In genomic region chr15:98089352-98089751, GRCh38 we compare ENCODE assay signal across 5 cellular contexts.
DNase-seq lines count a peak whose midpoint lies in the region; ATAC-seq, FAIRE-seq and TF ChIP-seq lines count a peak whose summit lies in the region.
"Not testable (repeated sequence)": the region's sequence is repeated elsewhere in the genome, so short reads cannot be mapped to it uniquely, and the experiment has no call there.

No MANE protein-coding gene starts in this region.

- H3K36me3 ChIP-seq in Panc1 (ENCODE audit: control insufficient read depth, insufficient read depth, low read length); H1 (ENCODE audit: control insufficient read depth in 2 of 4, insufficient read depth in 4 of 4, low read length in 3 of 4); left lung; gastrocnemius medialis: not testable (repeated sequence)

- H3K27me3 ChIP-seq in Panc1 (ENCODE audit: control insufficient read depth, insufficient read depth, low read length); H1 (replicated peaks in 1 of 4; ENCODE audit: control insufficient read depth in 3 of 4, extremely low read depth in 1 of 4, insufficient read depth in 3 of 4, low read length in 3 of 4); left lung; gastrocnemius medialis: not testable (repeated sequence)

- not testable (repeated sequence) for H3K79me2 ChIP-seq in H1 (ENCODE audit: control insufficient read depth in 1 of 2, insufficient read depth in 2 of 2, low read length in 2 of 2)

- not testable (repeated sequence) for H2BK120ac ChIP-seq in H1 (replicated peaks; ENCODE audit: low read depth, low read length)

- H2BK20ac ChIP-seq in H1 (ENCODE audit: low read length), result not testable (repeated sequence)

- H3K4me2 ChIP-seq in H1 (ENCODE audit: insufficient read depth in 1 of 2, low read depth in 2 of 2, low read length in 2 of 2), result not testable (repeated sequence)

- not testable (repeated sequence) for H3K4ac ChIP-seq in H1 (replicated peaks; ENCODE audit: insufficient read length, low read depth, low read length)

- not testable (repeated sequence) for H2AFZ ChIP-seq in H1 (ENCODE audit: low read length)

- H4K5ac ChIP-seq in H1 (ENCODE audit: insufficient read length, low read depth, low read length), result not testable (repeated sequence)

- TF ChIP-seq CTCF in Panc1 (IDR thresholded peaks at IDR 0.05); H1 (IDR thresholded peaks at IDR 0.05; ENCODE audit: control extremely low read depth in 1 of 3, insufficient read depth in 1 of 3, low read depth in 1 of 3, low read length in 3 of 3); left lung (IDR thresholded peaks at IDR 0.05); gastrocnemius medialis (IDR thresholded peaks at IDR 0.05 in 4 of 5, conservative IDR thresholded peaks at IDR 0.05 in 1 of 5): not testable (repeated sequence)

- not testable (repeated sequence) for BruUV-seq in Panc1 (replicated peaks; lab: Mats Ljungman, UMichigan)

- not testable (repeated sequence) for DNase-seq in Panc1 (ENCODE audit: low read depth, low spot score); H1 (ENCODE audit: low read depth in 1 of 2, low spot score in 2 of 2); left lung; gastrocnemius medialis

- not testable (repeated sequence) for H3K18ac ChIP-seq in H1 (ENCODE audit: extremely low read depth, low read length)

- H2BK15ac ChIP-seq in H1 (ENCODE audit: low read length), result not testable (repeated sequence)

- not testable (repeated sequence) for H3K14ac ChIP-seq in H1 (ENCODE audit: insufficient read length)

- not testable (repeated sequence) for TF ChIP-seq POLR2A in H1 (IDR thresholded peaks at IDR 0.05; ENCODE audit: control extremely low read depth in 1 of 2, low read depth in 2 of 2, low read length in 2 of 2); gastrocnemius medialis (IDR thresholded peaks at IDR 0.05)

- not testable (repeated sequence) for H3K4me1 ChIP-seq in Panc1 (ENCODE audit: control insufficient read depth, insufficient read depth, low read length); H1 (replicated peaks in 1 of 4; ENCODE audit: control insufficient read depth in 3 of 4, insufficient read depth in 4 of 4, low read length in 3 of 4); left lung; gastrocnemius medialis

- not testable (repeated sequence) for H3K23me2 ChIP-seq in H1 (ENCODE audit: low read depth, low read length)

- POLR2A ChIA-PET in Panc1 (lab: Charles Lee); H1 (lab: Charles Lee; ENCODE audit: partially characterized antibody): not testable (repeated sequence)

- not testable (repeated sequence) for TF ChIP-seq RAD21 in H1 (IDR thresholded peaks at IDR 0.05 in 1 of 2, conservative IDR thresholded peaks at IDR 0.05 in 1 of 2; ENCODE audit: low read depth in 2 of 2, low read length in 2 of 2)

- 97% methylated on average over 3 of the region's 9 CpGs; no CpG with 5 or more reads in 1 of the 2 experiments for WGBS in H1 (ENCODE audit: extremely low coverage in 1 of 2, insufficient coverage in 1 of 2, insufficient read length in 1 of 2, insufficient replicate concordance in 2 of 2, low coverage in 1 of 2, low lambda C conversion rate in 2 of 2, missing lambda C conversion rate in 1 of 2), 2 experiments

- not testable (repeated sequence) for H3K4me3 ChIP-seq in Panc1 (ENCODE audit: low read depth in 2 of 2, low read length in 2 of 2); H1 (ENCODE audit: extremely low read depth in 1 of 4, insufficient read depth in 2 of 4, low read depth in 3 of 4, low read length in 4 of 4); left lung; gastrocnemius medialis

- ATAC-seq in Panc1 (peak; percentile 62; the same call in 1 of the 2 replicates), left lung (peak; percentile 45), gastrocnemius medialis (peak; percentile 69 to 90)

- intact Hi-C loops in Panc1 (cut with micrococcal nuclease; ENCODE audit: unreplicated experiment) (loop anchor here (5.0 kb wide), 1 partner anchor 333 kb away; no protein-coding TSS in a partner anchor), left lung (cut with DNase I) (loop anchor here in 1 of 2 donors (10.0 kb wide), 1 partner anchor 185 kb away; no protein-coding TSS in a partner anchor)
- intact Hi-C loops in gastrocnemius medialis (cut with DNase I; ENCODE audit: low total_unique reads), result not testable (repeated sequence)

- H4K91ac ChIP-seq in H1 (replicated peaks; ENCODE audit: insufficient read length, low read length), result not testable (repeated sequence)

- FAIRE-seq in G401.6 (lab: Jason Lieb, UNC) (peak; percentile 92), H1 (lab: Jason Lieb, UNC) (peak; percentile 36)

- not testable (repeated sequence) for H3K27ac ChIP-seq in Panc1 (ENCODE audit: low read length); H1 (ENCODE audit: low read depth, low read length); left lung; gastrocnemius medialis

- H3K9ac ChIP-seq in H1 (replicated peaks in 1 of 4; ENCODE audit: extremely low read depth in 1 of 4, low read depth in 3 of 4, low read length in 3 of 4), result not testable (repeated sequence)

- H3K56ac ChIP-seq in H1 (replicated peaks; ENCODE audit: insufficient read length, low read depth, low read length), result not testable (repeated sequence)

- H4K8ac ChIP-seq in H1 (ENCODE audit: extremely low read depth, insufficient read depth, low read length), result not testable (repeated sequence)

- CTCF ChIA-PET in Panc1 (lab: Charles Lee), result not testable (repeated sequence)
- CTCF ChIA-PET in H1 (lab: Charles Lee; ENCODE audit: partially characterized antibody), result interaction anchor here (1.1 kb wide), 1 partner anchor 9 kb away, joined by 3 read pairs; no protein-coding TSS in a partner anchor

- H3K23ac ChIP-seq in H1 (ENCODE audit: insufficient read length), result not testable (repeated sequence)

- H2AK5ac ChIP-seq in H1 (ENCODE audit: low read depth, low read length), result not testable (repeated sequence)

- not testable (repeated sequence) for H3K9me3 ChIP-seq in Panc1 (ENCODE audit: control insufficient read depth, insufficient read depth, low read depth, low read length); H1 (ENCODE audit: insufficient read depth in 2 of 2, low read depth in 1 of 2, low read length in 1 of 2); left lung; gastrocnemius medialis

- H4K20me1 ChIP-seq in H1 (replicated peaks in 1 of 2; ENCODE audit: control insufficient read depth in 1 of 2, insufficient read depth in 2 of 2, low read length in 2 of 2), result not testable (repeated sequence)

- H2BK12ac ChIP-seq in H1 (ENCODE audit: low read depth, low read length), result not testable (repeated sequence)

- in situ Hi-C loops in Panc1 (cut with HindIII; ENCODE audit: low pct_unique_long_range_greater_than_20kb, low sequenced_read_pairs), result not testable (repeated sequence)
- in situ Hi-C loops in gastrocnemius medialis (cut with MboI; ENCODE audit: low sequenced_read_pairs in 4 of 4), result loop anchor here in 2 of 4 donors (10.0 kb wide), 2 partner anchors 175 to 185 kb away; no protein-coding TSS in a partner anchor

- H2BK5ac ChIP-seq in H1 (ENCODE audit: low read depth, low read length), result not testable (repeated sequence)

- TF ChIP-seq EP300 in H1 (IDR thresholded peaks at IDR 0.05; ENCODE audit: borderline replicate concordance in 1 of 2, low read depth in 2 of 2, low read length in 2 of 2), result not testable (repeated sequence)

- H3K79me1 ChIP-seq in H1 (ENCODE audit: low read depth, low read length), result not testable (repeated sequence)
